In the genomic region with DNA sequence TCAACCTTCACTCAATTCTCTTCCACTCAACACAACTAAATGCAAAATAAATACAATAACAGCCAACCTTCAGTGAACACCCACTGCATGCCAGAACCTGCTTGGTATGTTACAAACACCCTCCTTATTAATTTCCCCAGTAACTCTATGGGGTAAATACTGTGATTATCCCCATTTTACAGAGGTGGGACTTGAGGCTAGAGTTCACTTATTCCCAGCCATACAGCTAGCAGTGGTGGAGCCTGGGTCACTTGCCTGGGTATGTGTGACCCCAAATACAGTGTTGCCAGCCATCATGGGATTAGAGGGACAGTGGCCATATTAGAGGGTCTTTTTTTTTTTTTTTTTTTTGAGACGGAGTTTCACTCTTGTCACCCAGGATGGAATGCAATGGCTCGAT, we compare ENCODE assay signal across 15 cellular contexts. TPM values are rescaled to one million over a fixed set of nuclear protein-coding genes. Genes with fewer than 3 reads are reported as not detected.
DNase-seq lines count a peak whose midpoint lies in the region; ATAC-seq and TF ChIP-seq lines count a peak whose summit lies in the region.
"Had no signal": no experiment of that assay in that cellular context is flagged by ENCODE, and none has a peak within 500 bp of the region (broad histone marks: within the 10 kb centered on the region; RNA-seq: fewer than 3 reads in every experiment).

No MANE protein-coding gene starts in this region.

- H3K27ac ChIP-seq in BLaER1, result no peak overlapping the region
- H3K27ac ChIP-seq in CD4-positive, alpha-beta T cell (ENCODE audit: low read depth, low read length), result no peak overlapping the region
- peak overlapping the region; percentile 88 for H3K27ac ChIP-seq in VCaP
- no peak overlapping the region for H3K27ac ChIP-seq in lower lobe of right lung
- H3K27ac ChIP-seq: SK-N-MC had no signal

- peak overlapping the region; percentile 45 for H3K4me3 Mint-ChIP-seq in CD4-positive, alpha-beta T cell

- H3K4me1 ChIP-seq in BLaER1, result peaks cover 27% of the 10 kb centered on the region
- H3K4me1 ChIP-seq in lower lobe of right lung, result peaks cover 21% of the 10 kb centered on the region
- peaks cover 15% of the 10 kb centered on the region for H3K4me1 ChIP-seq in HAP-1

- H3K4me2 ChIP-seq in BLaER1, result peak overlapping the region; percentile 96

- no peaks in the 10 kb centered on the region for H3K27me3 Mint-ChIP-seq in CD4-positive, alpha-beta T cell

- no peak overlapping the region for H3K4me3 ChIP-seq in BLaER1
- no peak overlapping the region for H3K4me3 ChIP-seq in lower lobe of right lung
- no peak overlapping the region for H3K4me3 ChIP-seq in HAP-1
- H3K4me3 ChIP-seq: SK-N-MC had no signal

- ATAC-seq in CD4-positive, alpha-beta T cell (ENCODE audit: poor library complexity), result no peak
- ATAC-seq in lower lobe of right lung (no peak), GM18867 (IDR thresholded peaks at IDR 0.05; ENCODE audit: unreplicated experiment) (no peak)

- H4K20me1 ChIP-seq in BLaER1, result no peaks in the 10 kb centered on the region

- H3K36me3 Mint-ChIP-seq in CD4-positive, alpha-beta T cell (ENCODE audit: low read depth), result peaks cover 9% of the 10 kb centered on the region

- H3K9me3 ChIP-seq in BLaER1, result no peaks in the 10 kb centered on the region
- no peaks in the 10 kb centered on the region for H3K9me3 ChIP-seq in CD4-positive, alpha-beta T cell (ENCODE audit: control insufficient read depth, low read length)
- no peaks in the 10 kb centered on the region for H3K9me3 ChIP-seq in lower lobe of right lung
- H3K9me3 ChIP-seq in HAP-1, result no peaks in the 10 kb centered on the region
- H3K9me3 ChIP-seq: BE2C had no signal

- CTCF ChIA-PET in CD4-positive, alpha-beta T cell (lab: Charles Lee), result interaction anchor here (0.8 to 2.0 kb wide), 3 partner anchors 9 to 30 kb away, joined by 3 to 17 read pairs (median 5); no protein-coding TSS in a partner anchor

- no peak for DNase-seq in CD4-positive, alpha-beta T cell
- DNase-seq in lower lobe of right lung, result peak; percentile 6
- DNase-seq in activated CD8-positive, alpha-beta memory T cell treated with anti-CD3 and anti-CD28 coated beads for 24 hours, result no peak
- no peak for DNase-seq in HAP-1 (ENCODE audit: low spot score in 2 of 2)
- DNase-seq: BE2C, DND-41, H9, NCI-H1436 treated with DMSO at 0.1 percent for 48 hours, NCI-H2081, NCI-H510A treated with DMSO at 0.1 percent for 48 hours had no signal

- intact Hi-C loops in CD4-positive, alpha-beta T cell (cut with DNase I, micrococcal nuclease), result loop anchor here (5.0 to 10.0 kb wide), 2 partner anchors 129 to 713 kb away; partner anchors contain the start of genes CASP9 (in 1 of the 2) and SZRD1 (in 1 of the 2)
- intact Hi-C loops in lower lobe of right lung (cut with DNase I), result no loop called here

- H3K9ac ChIP-seq in BLaER1, result no peak overlapping the region

- no peaks in the 10 kb centered on the region for H3K9me3 Mint-ChIP-seq in CD4-positive, alpha-beta T cell
- H3K9me3 Mint-ChIP-seq: H9 had no signal

- peaks cover 12% of the 10 kb centered on the region; the same call in 1 of the 2 replicates for H3K36me3 ChIP-seq in BLaER1
- H3K36me3 ChIP-seq in lower lobe of right lung, result no peaks in the 10 kb centered on the region
- no peaks in the 10 kb centered on the region; the same call in 1 of the 2 replicates for H3K36me3 ChIP-seq in HAP-1 (replicated peaks)
- H3K36me3 ChIP-seq: BE2C had no signal

- no peak for TF ChIP-seq CTCF in CD4-positive, alpha-beta T cell (IDR thresholded peaks at IDR 0.05)
- TF ChIP-seq CTCF in VCaP (conservative IDR thresholded peaks at IDR 0.05) (no peak), lower lobe of right lung (IDR thresholded peaks at IDR 0.05) (no peak)

- H3K4me1 Mint-ChIP-seq in CD4-positive, alpha-beta T cell (ENCODE audit: low read depth), result peaks cover 22% of the 10 kb centered on the region

- POLR2A ChIA-PET in CD4-positive, alpha-beta T cell (lab: Charles Lee), result interaction anchor here (0.6 to 4.9 kb wide), 4 partner anchors 10 to 225 kb away, joined by 3 to 34 read pairs (median 12); no protein-coding TSS in a partner anchor

- no peaks in the 10 kb centered on the region for H3K27me3 ChIP-seq in BLaER1
- no peaks in the 10 kb centered on the region for H3K27me3 ChIP-seq in CD4-positive, alpha-beta T cell (ENCODE audit: control insufficient read depth, insufficient read depth, low read length)
- no peaks in the 10 kb centered on the region for H3K27me3 ChIP-seq in lower lobe of right lung (ENCODE audit: low read depth)
- H3K27me3 ChIP-seq in HAP-1 (ENCODE audit: low read depth), result no peaks in the 10 kb centered on the region
- H3K27me3 ChIP-seq: BE2C had no signal

- in situ Hi-C loops in HAP-1 (cut with MboI; ENCODE audit: low sequenced_read_pairs), result no loop called here

- no peak overlapping the region for H3K27ac Mint-ChIP-seq in CD4-positive, alpha-beta T cell
- H3K27ac Mint-ChIP-seq: H9 had no signal

RNA-seq across cellular contexts. Expression of gene CPLANE2, which starts 1.6 kb away (rescaled TPM):
- total RNA-seq in CD4-positive, alpha-beta T cell, result 1 to 10 TPM; 5.3 to 8.4 TPM
- 9.1 TPM for total RNA-seq in lower lobe of right lung

RNA-seq across cellular contexts. Expression of gene ARHGEF19, which starts 22.9 kb away (rescaled TPM):
- total RNA-seq in CD4-positive, alpha-beta T cell, result 1 to 10 TPM; 3.8 to 5.8 TPM
- 15.6 TPM for total RNA-seq in lower lobe of right lung
- total RNA-seq: HT1080 had no signal
